In the genomic region with DNA sequence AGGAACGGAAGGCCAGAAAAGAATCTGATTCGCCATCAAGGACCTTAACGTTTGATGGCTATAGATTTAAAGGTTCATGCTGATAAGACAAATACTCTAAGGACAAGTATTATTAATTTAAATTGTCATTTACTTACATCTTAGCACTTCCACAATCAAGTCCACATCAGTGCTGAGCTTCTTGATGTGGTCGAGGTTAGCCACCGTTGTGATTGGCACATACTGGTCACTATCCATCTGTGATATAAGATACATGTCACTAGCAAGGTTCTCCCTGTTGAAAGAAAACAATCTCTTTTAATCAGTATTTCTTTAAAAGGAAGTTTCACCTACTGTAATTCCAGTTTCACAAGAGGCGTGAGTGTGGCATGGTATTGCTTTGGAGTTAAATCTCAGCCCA, we compare ENCODE assay signal across 6 cellular contexts.
"Had no signal": no experiment of that assay in that cellular context is flagged by ENCODE, and none has a peak within 500 bp of the region (broad histone marks: within the 10 kb centered on the region; RNA-seq: fewer than 3 reads in every experiment).

No MANE protein-coding gene starts in this region.

- ATAC-seq: GM23338, HepG2, K562 had no signal

- H3K4me3 ChIP-seq: GM23338, K562 had no signal

- H2AFZ ChIP-seq: GM23338 had no signal

- DNase-seq: H9, HCEC 1CT, KG1 had no signal

- H3K4me2 ChIP-seq: GM23338 had no signal
